ENCODE assay signal across 19 cellular contexts in genomic region chr3:17133637-17134545, GRCh38.
DNase-seq lines count a peak whose midpoint lies in the region; ATAC-seq and TF ChIP-seq lines count a peak whose summit lies in the region.
"Had no signal": no experiment of that assay in that cellular context is flagged by ENCODE, and none has a peak within 500 bp of the region (broad histone marks: within the 10 kb centered on the region; RNA-seq: fewer than 3 reads in every experiment).

No MANE protein-coding gene starts in this region.

- H3K27ac ChIP-seq in right atrium auricular region (no peak overlapping the region), subcutaneous abdominal adipose tissue (ENCODE audit: low read depth, low read length) (no peak overlapping the region), gastroesophageal sphincter (no peak overlapping the region)

- intact Hi-C loops in cardiac septum (cut with DNase I) = no loop called here

- TF ChIP-seq EP300 in gastroesophageal sphincter (IDR thresholded peaks at IDR 0.05) = no peak

- no peaks in the 10 kb centered on the region for H3K9me3 ChIP-seq in right atrium auricular region
- H3K9me3 ChIP-seq in subcutaneous abdominal adipose tissue (ENCODE audit: control insufficient read depth in 5 of 5, low read length in 5 of 5) = peaks cover 0 to 13% (median 4%) of the 10 kb centered on the region in 5 donors
- peaks cover 0 to 3% (median 0%) of the 10 kb centered on the region in 3 donors for H3K9me3 ChIP-seq in gastroesophageal sphincter

- H3K4me1 ChIP-seq in right atrium auricular region (peaks cover 0 to 25% of the 10 kb centered on the region in 2 donors), subcutaneous abdominal adipose tissue (ENCODE audit: control insufficient read depth in 5 of 5, insufficient read depth in 5 of 5, low read length in 5 of 5) (peaks cover 0 to 7% (median 3%) of the 10 kb centered on the region in 5 donors), gastroesophageal sphincter (no peaks in the 10 kb centered on the region)

- H3K4me3 ChIP-seq in right atrium auricular region (peak overlapping the region in 1 of 2 donors; percentile 11), subcutaneous abdominal adipose tissue (ENCODE audit: low read depth in 1 of 5, low read length in 5 of 5) (peak overlapping the region in 3 of 5 donors; percentile 1 to 30 (median 11)), gastroesophageal sphincter (no peak overlapping the region)
- H3K4me3 ChIP-seq: GM12878 had no signal

- no peaks in the 10 kb centered on the region for H3K27me3 ChIP-seq in right atrium auricular region
- no peaks in the 10 kb centered on the region for H3K27me3 ChIP-seq in subcutaneous abdominal adipose tissue (ENCODE audit: control insufficient read depth in 5 of 5, insufficient read depth in 4 of 5, low read length in 5 of 5)
- no peaks in the 10 kb centered on the region for H3K27me3 ChIP-seq in gastroesophageal sphincter

- H3K36me3 ChIP-seq in right atrium auricular region (no peaks in the 10 kb centered on the region), subcutaneous abdominal adipose tissue (ENCODE audit: control insufficient read depth in 5 of 5, insufficient read depth in 5 of 5, low read length in 5 of 5) (no peaks in the 10 kb centered on the region), gastroesophageal sphincter (no peaks in the 10 kb centered on the region)

- peak; percentile 37 for ATAC-seq in left lobe of liver
- ATAC-seq in gastroesophageal sphincter = no peak
- no peak for ATAC-seq in HG03095 (IDR thresholded peaks at IDR 0.05; ENCODE audit: unreplicated experiment)
- ATAC-seq in GM21360 (IDR thresholded peaks at IDR 0.05; ENCODE audit: unreplicated experiment) = no peak
- ATAC-seq: GM12878, PC-3 had no signal

- H3K9ac ChIP-seq in subcutaneous abdominal adipose tissue (ENCODE audit: low read length in 5 of 5) = no peak overlapping the region

- TF ChIP-seq CTCF in right atrium auricular region (IDR thresholded peaks at IDR 0.05) (no peak), gastroesophageal sphincter (IDR thresholded peaks at IDR 0.05) (no peak)

- peak; percentile 61 for DNase-seq in right atrium auricular region (ENCODE audit: low spot score)
- DNase-seq in cardiac septum (ENCODE audit: low spot score) = no peak
- peak; percentile 40 for DNase-seq in activated CD8-positive, alpha-beta memory T cell treated with anti-CD3 and anti-CD28 coated beads, Interleukin-2, amount 50 U/mL, for 48 hours
- DNase-seq in left lobe of liver (ENCODE audit: low spot score) = no peak
- DNase-seq: C1 segment of cervical spinal cord, DND-41, GDM1, IMR-90, Kasumi-1, NCI-H1105, NCI-H1694, NCI-H510A treated with DMSO at 0.1 percent for 48 hours, NCI-H82, PC-3 had no signal

- no peak for TF ChIP-seq POLR2A in gastroesophageal sphincter (IDR thresholded peaks at IDR 0.05)

- 66 to 80% methylated on average over 1 to 9 of the region's 19 CpGs for WGBS in gastroesophageal sphincter (ENCODE audit: low coverage in 1 of 2), 2 donors

Comparison
In these comparisons a context has a peak if more than half of its experiments do, and no peak if none do; other contexts are left out.
1. DNase-seq: peak in right atrium auricular region (single experiment) and activated CD8-positive, alpha-beta memory T cell treated with anti-CD3 and anti-CD28 coated beads, Interleukin-2, amount 50 U/mL, for 48 hours (single experiment); none in cardiac septum (single experiment) and left lobe of liver (single experiment).
2. H3K4me3 ChIP-seq: peak in subcutaneous abdominal adipose tissue (3 of 5); none in gastroesophageal sphincter (0 of 2).